28 cellular contexts compared by ENCODE assay signal in genomic region chr10:88045116-88045515, GRCh38.
DNase-seq lines count a peak whose midpoint lies in the region; ATAC-seq and TF ChIP-seq lines count a peak whose summit lies in the region.
"Had no signal": no experiment of that assay in that cellular context is flagged by ENCODE, and none has a peak within 500 bp of the region (broad histone marks: within the 10 kb centered on the region; RNA-seq: fewer than 3 reads in every experiment).

No MANE protein-coding gene starts in this region.

- H3K4me2 ChIP-seq in trophoblast cell (ENCODE audit: low read length): no peak overlapping the region

- no peak overlapping the region for H2AFZ ChIP-seq in trophoblast cell (ENCODE audit: insufficient read depth, low read length, poor library complexity)

- peaks cover 64% of the 10 kb centered on the region for H3K4me1 Mint-ChIP-seq in dendritic cell treated with granulocyte-macrophage colony-stimulating factor and Interleukin-4, amounts not matched to agents 40 ng/mL and 50 ng/mL, for 4 days (ENCODE audit: low read depth)
- H3K4me1 Mint-ChIP-seq: central memory CD8-positive, alpha-beta T cell had no signal

- H2BK12ac ChIP-seq in trophoblast cell (ENCODE audit: low read length): peak overlapping the region; percentile 86

- TF ChIP-seq CTCF in heart left ventricle (IDR thresholded peaks at IDR 0.05) (no peak), uterus (IDR thresholded peaks at IDR 0.05) (no peak), BE2C (IDR thresholded peaks at IDR 0.05; ENCODE audit: low read depth, low read length) (no peak)

- H3K23ac ChIP-seq in trophoblast cell (ENCODE audit: low read length): no peak overlapping the region

- no peaks in the 10 kb centered on the region for H3K27me3 ChIP-seq in heart left ventricle
- no peaks in the 10 kb centered on the region for H3K27me3 ChIP-seq in trophoblast cell (ENCODE audit: insufficient read depth, low read length)
- H3K27me3 ChIP-seq in uterus: no peaks in the 10 kb centered on the region
- H3K27me3 ChIP-seq in BE2C: no peaks in the 10 kb centered on the region
- H3K27me3 ChIP-seq: ovary, testis had no signal

- peak overlapping the region; percentile 35 for H4K91ac ChIP-seq in trophoblast cell (ENCODE audit: low read depth, low read length)

- peaks cover 7% of the 10 kb centered on the region for H3K79me1 ChIP-seq in trophoblast cell (ENCODE audit: low read length)

- H3K4me3 ChIP-seq in heart left ventricle (no peak overlapping the region), trophoblast cell (ENCODE audit: low read depth, low read length) (no peak overlapping the region), uterus (no peak overlapping the region), BE2C (ENCODE audit: low read depth, low read length) (no peak overlapping the region)
- H3K4me3 ChIP-seq: ovary, testis had no signal

- H3K9ac ChIP-seq in trophoblast cell (ENCODE audit: low read length): no peak overlapping the region

- H3K14ac ChIP-seq in trophoblast cell (ENCODE audit: low read length): no peak overlapping the region

- H3K27ac ChIP-seq in heart left ventricle: peak overlapping the region; percentile 5 to 74 (median 36)
- no peak overlapping the region for H3K27ac ChIP-seq in trophoblast cell (ENCODE audit: low read depth, low read length)
- peak overlapping the region; percentile 31 to 33 for H3K27ac ChIP-seq in uterus
- H3K27ac ChIP-seq: 22Rv1, ovary had no signal

- H4K12ac ChIP-seq in trophoblast cell (ENCODE audit: low read depth, low read length): no peak overlapping the region

- H3K27me3 Mint-ChIP-seq in dendritic cell treated with granulocyte-macrophage colony-stimulating factor and Interleukin-4, amounts not matched to agents 40 ng/mL and 50 ng/mL, for 4 days: no peaks in the 10 kb centered on the region
- H3K27me3 Mint-ChIP-seq: activated T-cell treated with anti-CD3 and anti-CD28 coated beads, Interleukin-2, amount 50 U/mL, for 24 hours; central memory CD8-positive, alpha-beta T cell; T-cell had no signal

- intact Hi-C loops in heart left ventricle (cut with DNase I): loop anchor here in 2 of 10 donors (10.0 kb wide), 3 partner anchors 180 to 190 kb away; partner anchors contain the start of genes KLLN (in 1 of the 2) and PTEN (in 1 of the 2)
- intact Hi-C loops in Right ventricle myocardium superior (cut with DNase I): no loop called here
- intact Hi-C loops in dendritic cell treated with granulocyte-macrophage colony-stimulating factor and Interleukin-4, amounts not matched to agents 40 ng/mL and 50 ng/mL, for 4 days (cut with micrococcal nuclease): loop anchor here (10.0 kb wide), 1 partner anchor 60 kb away; no protein-coding TSS in a partner anchor
- intact Hi-C loops in uterus (cut with DNase I; ENCODE audit: low total_unique reads): no loop called here

- peak overlapping the region; percentile 81 for H3K27ac Mint-ChIP-seq in dendritic cell treated with granulocyte-macrophage colony-stimulating factor and Interleukin-4, amounts not matched to agents 40 ng/mL and 50 ng/mL, for 4 days
- H3K27ac Mint-ChIP-seq: activated T-cell treated with anti-CD3 and anti-CD28 coated beads, Interleukin-2, amount 50 U/mL, for 24 hours; effector memory CD8-positive, alpha-beta T cell; naive B cell; T-cell had no signal

- 66 to 79% (median 74%) methylated on average over 5 of the region's 5 CpGs for WGBS in heart left ventricle, 4 donors
- WGBS in trophoblast cell (ENCODE audit: extremely low coverage, insufficient coverage, insufficient read length): no CpG with 5 or more reads among the region's 5 CpGs

- no peak overlapping the region for H3K18ac ChIP-seq in trophoblast cell (ENCODE audit: low read length)

- H4K8ac ChIP-seq in trophoblast cell (ENCODE audit: low read depth, low read length): peak overlapping the region; percentile 17

- no peak overlapping the region for H2BK5ac ChIP-seq in trophoblast cell (ENCODE audit: low read depth, low read length, poor library complexity)

- no peaks in the 10 kb centered on the region for H3K36me3 Mint-ChIP-seq in dendritic cell treated with granulocyte-macrophage colony-stimulating factor and Interleukin-4, amounts not matched to agents 40 ng/mL and 50 ng/mL, for 4 days (ENCODE audit: low read depth)
- H3K36me3 Mint-ChIP-seq: T-cell had no signal

- H3K9me3 Mint-ChIP-seq in dendritic cell treated with granulocyte-macrophage colony-stimulating factor and Interleukin-4, amounts not matched to agents 40 ng/mL and 50 ng/mL, for 4 days: no peaks in the 10 kb centered on the region
- H3K9me3 Mint-ChIP-seq: activated T-cell treated with anti-CD3 and anti-CD28 coated beads, Interleukin-2, amount 50 U/mL, for 24 hours; central memory CD8-positive, alpha-beta T cell; effector memory CD8-positive, alpha-beta T cell had no signal

- H3K36me3 ChIP-seq in heart left ventricle (no peaks in the 10 kb centered on the region), trophoblast cell (ENCODE audit: control insufficient read depth in 1 of 2, insufficient read depth in 2 of 2, low read length in 2 of 2) (no peaks in the 10 kb centered on the region), uterus (no peaks in the 10 kb centered on the region), BE2C (no peaks in the 10 kb centered on the region)
- H3K36me3 ChIP-seq: ovary had no signal

- DNase-seq in heart left ventricle: no peak
- no peak for DNase-seq in Right ventricle myocardium superior
- no peak for DNase-seq in trophoblast cell
- DNase-seq in uterus: no peak
- no peak for DNase-seq in BE2C
- DNase-seq in activated naive CD4-positive, alpha-beta T cell (lab: John Stamatoyannopoulos, UW): no peak
- DNase-seq: activated CD4-positive, CD25-positive, alpha-beta regulatory T cell treated with anti-CD3 and anti-CD28 coated beads, Interleukin-2, amount 50 U/mL, for 72 hours; activated CD8-positive, alpha-beta memory T cell treated with anti-CD3 and anti-CD28 coated beads for 24 hours; activated naive CD4-positive, alpha-beta T cell treated with Interleukin-2 at 50 U/mL for 16 hours; activated T-cell treated with anti-CD3 and anti-CD28 coated beads, Interleukin-2, amount 50 U/mL, for 24 hours; amniotic stem cell; effector memory CD8-positive, alpha-beta T cell; Karpas-422; left cardiac atrium; mesendoderm; naive B cell; NCI-H2081; NCI-H345; ovary; PC-3; SHP77 treated with DMSO at 0.1 percent for 48 hours; T-cell; testis had no signal

- H3K4me3 Mint-ChIP-seq in dendritic cell treated with granulocyte-macrophage colony-stimulating factor and Interleukin-4, amounts not matched to agents 40 ng/mL and 50 ng/mL, for 4 days: no peak overlapping the region
- H3K4me3 Mint-ChIP-seq: activated T-cell treated with anti-CD3 and anti-CD28 coated beads, Interleukin-2, amount 50 U/mL, for 24 hours; central memory CD8-positive, alpha-beta T cell; effector memory CD8-positive, alpha-beta T cell; naive B cell; T-cell had no signal

- no peaks in the 10 kb centered on the region for H3K79me2 ChIP-seq in trophoblast cell (ENCODE audit: control insufficient read depth, insufficient read depth, low read length, poor library complexity)

- H3K4ac ChIP-seq in trophoblast cell (ENCODE audit: low read depth, low read length): no peak overlapping the region

- ATAC-seq in heart left ventricle: peak in 2 of 4 donors; percentile 4 to 28
- no peak for ATAC-seq in Right ventricle myocardium superior (ENCODE audit: poor library complexity)
- no peak for ATAC-seq in GM21576 (IDR thresholded peaks at IDR 0.05; ENCODE audit: unreplicated experiment)
- ATAC-seq: effector memory CD8-positive, alpha-beta T cell; HCT116; PC-3; T-cell had no signal

- peaks cover 0 to 63% (median 18%) of the 10 kb centered on the region in 12 donors for H3K4me1 ChIP-seq in heart left ventricle
- H3K4me1 ChIP-seq in trophoblast cell (ENCODE audit: control insufficient read depth in 1 of 2, insufficient read depth in 2 of 2, low read length in 2 of 2): peaks cover 15 to 17% of the 10 kb centered on the region in 2 experiments
- H3K4me1 ChIP-seq in uterus: no peaks in the 10 kb centered on the region
- no peaks in the 10 kb centered on the region for H3K4me1 ChIP-seq in BE2C

- no peak overlapping the region for H2AK5ac ChIP-seq in trophoblast cell (ENCODE audit: low read length)

- no peak for TF ChIP-seq POLR2A in heart left ventricle (IDR thresholded peaks at IDR 0.05)
- no peak for TF ChIP-seq POLR2A in uterus (IDR thresholded peaks at IDR 0.05)

- peak overlapping the region; percentile 39 for H2BK120ac ChIP-seq in trophoblast cell (ENCODE audit: insufficient read depth, low read length, poor library complexity)

- H3K9me3 ChIP-seq in heart left ventricle: no peaks in the 10 kb centered on the region
- H3K9me3 ChIP-seq in trophoblast cell (ENCODE audit: insufficient read depth, low read depth, low read length): no peaks in the 10 kb centered on the region
- H3K9me3 ChIP-seq in uterus: no peaks in the 10 kb centered on the region
- H3K9me3 ChIP-seq in BE2C: no peaks in the 10 kb centered on the region
- H3K9me3 ChIP-seq: ovary, testis had no signal
